ENCODE assay signal across 8 cellular contexts in the genomic region with DNA sequence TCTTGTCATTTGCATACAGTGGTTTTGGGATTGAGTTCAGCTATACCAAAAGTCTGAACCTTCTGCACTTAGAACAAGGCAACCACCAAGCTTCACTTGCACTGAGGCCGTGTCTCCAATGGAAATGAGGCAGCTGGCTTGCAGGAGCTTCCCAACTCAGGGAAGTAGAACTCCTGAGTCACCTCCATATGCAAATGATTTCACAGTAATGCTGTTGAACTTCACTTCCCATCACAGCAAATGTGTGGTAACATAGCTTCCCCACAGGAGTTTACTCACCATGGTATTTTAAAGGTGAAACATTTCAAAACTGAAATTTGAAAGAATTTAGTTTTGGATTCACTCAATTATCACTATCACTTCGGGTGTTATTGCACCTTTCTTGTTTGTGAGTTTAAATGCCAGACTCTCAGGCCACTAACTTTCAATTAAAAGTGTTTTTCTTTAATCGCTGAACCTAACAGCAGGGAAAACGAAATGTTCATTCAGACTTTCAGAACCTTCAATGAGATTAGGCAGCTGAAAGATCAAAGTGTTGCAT. TPM values are rescaled to one million over a fixed set of nuclear protein-coding genes. Genes with fewer than 3 reads are reported as not detected.
DNase-seq lines count a peak whose midpoint lies in the region; ATAC-seq, FAIRE-seq and TF ChIP-seq lines count a peak whose summit lies in the region.
"Had no signal": no experiment of that assay in that cellular context is flagged by ENCODE, and none has a peak within 500 bp of the region (broad histone marks: within the 10 kb centered on the region; RNA-seq: fewer than 3 reads in every experiment).

No MANE protein-coding gene starts in this region.

- H3K9me3 Mint-ChIP-seq in WTC11: no peaks in the 10 kb centered on the region

- no peak overlapping the region for H4K5ac ChIP-seq in mesendoderm (ENCODE audit: low read length)

- H3K36me3 Mint-ChIP-seq in WTC11: no peaks in the 10 kb centered on the region

- H4K8ac ChIP-seq in mesendoderm (ENCODE audit: low read depth, low read length): no peak overlapping the region

- H3K36me3 ChIP-seq in mesendoderm (ENCODE audit: control insufficient read depth, insufficient read depth, low read length): no peaks in the 10 kb centered on the region
- H3K36me3 ChIP-seq in effector memory CD4-positive, alpha-beta T cell (ENCODE audit: control insufficient read depth, insufficient read depth, low read length): peaks cover 23% of the 10 kb centered on the region
- H3K36me3 ChIP-seq in BE2C: no peaks in the 10 kb centered on the region

- H3K4me1 ChIP-seq in mesendoderm (ENCODE audit: control insufficient read depth, low read depth, low read length) (no peaks in the 10 kb centered on the region), BE2C (no peaks in the 10 kb centered on the region)
- peaks cover 6% of the 10 kb centered on the region for H3K4me1 ChIP-seq in effector memory CD4-positive, alpha-beta T cell (ENCODE audit: control insufficient read depth, insufficient read depth, low read length, poor library complexity, severe bottlenecking)

- H2AK5ac ChIP-seq in mesendoderm (ENCODE audit: low read length): no peak overlapping the region

- H3K9me3 ChIP-seq in effector memory CD4-positive, alpha-beta T cell (ENCODE audit: control insufficient read depth, low read length): no peaks in the 10 kb centered on the region
- no peaks in the 10 kb centered on the region for H3K9me3 ChIP-seq in BE2C

- no peak for DNase-seq in GM19239 (ENCODE audit: insufficient read length, low spot score)
- DNase-seq in WTC11 (ENCODE audit: low spot score): no peak
- DNase-seq in mesendoderm: peak; percentile 71
- no peak for DNase-seq in effector memory CD4-positive, alpha-beta T cell
- no peak for DNase-seq in BE2C
- no peak for DNase-seq in cerebellar nuclear complex (lab: John Stamatoyannopoulos, UW)

- no peak overlapping the region for H3K4me3 ChIP-seq in mesendoderm (ENCODE audit: low read length)
- no peak overlapping the region for H3K4me3 ChIP-seq in effector memory CD4-positive, alpha-beta T cell (ENCODE audit: insufficient read depth, low read depth, low read length, poor library complexity, severe bottlenecking)
- H3K4me3 ChIP-seq in BE2C (ENCODE audit: low read depth, low read length): no peak overlapping the region

- CTCF ChIA-PET in WTC11 (lab: Charles Lee): interaction anchor here (0.5 to 1.4 kb wide), 2 partner anchors 9 to 1775 kb away, joined by 4 to 7 read pairs; a partner anchor contains a TSS

- TF ChIP-seq CTCF in WTC11 (IDR thresholded peaks at IDR 0.05): no peak
- TF ChIP-seq CTCF in BE2C (IDR thresholded peaks at IDR 0.05; ENCODE audit: low read depth, low read length): no peak

- H3K4ac ChIP-seq in mesendoderm (ENCODE audit: low read depth, low read length): no peak overlapping the region

- H2BK15ac ChIP-seq in mesendoderm (replicated peaks; ENCODE audit: low read depth): no peak overlapping the region

- no CpG with 5 or more reads among the region's 4 CpGs for WGBS in mesendoderm (ENCODE audit: extremely low coverage, insufficient coverage, low lambda C conversion rate)

- H3K4me1 Mint-ChIP-seq in WTC11: peaks cover 9% of the 10 kb centered on the region

- no peak overlapping the region for H3K27ac Mint-ChIP-seq in WTC11

- H3K56ac ChIP-seq in mesendoderm (ENCODE audit: low read length): no peak overlapping the region

- peak; percentile 95 for FAIRE-seq in GM19239 (lab: Jason Lieb, UNC)

- H3K4me2 ChIP-seq in mesendoderm (ENCODE audit: low read length): no peak overlapping the region

- no peak overlapping the region for H3K18ac ChIP-seq in mesendoderm (ENCODE audit: low read length)

- no peak overlapping the region for H3K9ac ChIP-seq in mesendoderm (ENCODE audit: low read length)

- H3K79me1 ChIP-seq in mesendoderm (ENCODE audit: low read length): no peaks in the 10 kb centered on the region

- H3K79me2 ChIP-seq in mesendoderm (ENCODE audit: control insufficient read depth, insufficient read depth, low read length): no peaks in the 10 kb centered on the region

- ATAC-seq in HG02763 (IDR thresholded peaks at IDR 0.05; ENCODE audit: unreplicated experiment) (peak; percentile 65), WTC11 (peak; percentile 64)

- H3K27me3 Mint-ChIP-seq in WTC11 (ENCODE audit: low read depth): no peaks in the 10 kb centered on the region

- H3K27me3 ChIP-seq in mesendoderm (ENCODE audit: insufficient read depth, low read length, poor library complexity): no peaks in the 10 kb centered on the region
- no peaks in the 10 kb centered on the region for H3K27me3 ChIP-seq in effector memory CD4-positive, alpha-beta T cell (replicated peaks; ENCODE audit: control insufficient read depth, insufficient read depth, low read length, poor library complexity, severe bottlenecking)
- H3K27me3 ChIP-seq in BE2C: no peaks in the 10 kb centered on the region

- POLR2A ChIA-PET in WTC11 (lab: Charles Lee): no interaction called here

- no peak overlapping the region for H2BK120ac ChIP-seq in mesendoderm (ENCODE audit: low read depth, low read length)

- H3K23ac ChIP-seq in mesendoderm (ENCODE audit: low read length): no peak overlapping the region

- H2BK5ac ChIP-seq in mesendoderm (ENCODE audit: low read length): no peak overlapping the region

- H3K4me3 Mint-ChIP-seq in WTC11: no peak overlapping the region

- no peak overlapping the region for H3K27ac ChIP-seq in mesendoderm (ENCODE audit: low read depth, low read length)
- H3K27ac ChIP-seq in effector memory CD4-positive, alpha-beta T cell (ENCODE audit: insufficient read depth, low read length, poor library complexity, severe bottlenecking): no peak overlapping the region

TF ChIP-seq in WTC11, 78 proteins besides CTCF, POLR2A, EP300 and RAD21:
- TF ChIP-seq ETV6 (CRISPR knock-in tag; IDR thresholded peaks at IDR 0.05): no peak
- TF ChIP-seq OVOL2 (CRISPR knock-in tag; IDR thresholded peaks at IDR 0.05; ENCODE audit: borderline replicate concordance): no peak
- TF ChIP-seq, protein P1, sequence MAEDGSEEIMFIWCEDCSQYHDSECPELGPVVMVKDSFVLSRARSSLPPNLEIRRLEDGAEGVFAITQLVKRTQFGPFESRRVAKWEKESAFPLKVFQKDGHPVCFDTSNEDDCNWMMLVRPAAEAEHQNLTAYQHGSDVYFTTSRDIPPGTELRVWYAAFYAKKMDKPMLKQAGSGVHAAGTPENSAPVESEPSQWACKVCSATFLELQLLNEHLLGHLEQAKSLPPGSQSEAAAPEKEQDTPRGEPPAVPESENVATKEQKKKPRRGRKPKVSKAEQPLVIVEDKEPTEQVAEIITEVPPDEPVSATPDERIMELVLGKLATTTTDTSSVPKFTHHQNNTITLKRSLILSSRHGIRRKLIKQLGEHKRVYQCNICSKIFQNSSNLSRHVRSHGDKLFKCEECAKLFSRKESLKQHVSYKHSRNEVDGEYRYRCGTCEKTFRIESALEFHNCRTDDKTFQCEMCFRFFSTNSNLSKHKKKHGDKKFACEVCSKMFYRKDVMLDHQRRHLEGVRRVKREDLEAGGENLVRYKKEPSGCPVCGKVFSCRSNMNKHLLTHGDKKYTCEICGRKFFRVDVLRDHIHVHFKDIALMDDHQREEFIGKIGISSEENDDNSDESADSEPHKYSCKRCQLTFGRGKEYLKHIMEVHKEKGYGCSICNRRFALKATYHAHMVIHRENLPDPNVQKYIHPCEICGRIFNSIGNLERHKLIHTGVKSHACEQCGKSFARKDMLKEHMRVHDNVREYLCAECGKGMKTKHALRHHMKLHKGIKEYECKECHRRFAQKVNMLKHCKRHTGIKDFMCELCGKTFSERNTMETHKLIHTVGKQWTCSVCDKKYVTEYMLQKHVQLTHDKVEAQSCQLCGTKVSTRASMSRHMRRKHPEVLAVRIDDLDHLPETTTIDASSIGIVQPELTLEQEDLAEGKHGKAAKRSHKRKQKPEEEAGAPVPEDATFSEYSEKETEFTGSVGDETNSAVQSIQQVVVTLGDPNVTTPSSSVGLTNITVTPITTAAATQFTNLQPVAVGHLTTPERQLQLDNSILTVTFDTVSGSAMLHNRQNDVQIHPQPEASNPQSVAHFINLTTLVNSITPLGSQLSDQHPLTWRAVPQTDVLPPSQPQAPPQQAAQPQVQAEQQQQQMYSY (CRISPR knock-in tag; IDR thresholded peaks at IDR 0.05): no peak
- TF ChIP-seq NR1H2 (CRISPR knock-in tag; IDR thresholded peaks at IDR 0.05): no peak
- TF ChIP-seq SMAD3 (CRISPR knock-in tag; IDR thresholded peaks at IDR 0.05; ENCODE audit: borderline replicate concordance): no peak
- TF ChIP-seq, protein P2, sequence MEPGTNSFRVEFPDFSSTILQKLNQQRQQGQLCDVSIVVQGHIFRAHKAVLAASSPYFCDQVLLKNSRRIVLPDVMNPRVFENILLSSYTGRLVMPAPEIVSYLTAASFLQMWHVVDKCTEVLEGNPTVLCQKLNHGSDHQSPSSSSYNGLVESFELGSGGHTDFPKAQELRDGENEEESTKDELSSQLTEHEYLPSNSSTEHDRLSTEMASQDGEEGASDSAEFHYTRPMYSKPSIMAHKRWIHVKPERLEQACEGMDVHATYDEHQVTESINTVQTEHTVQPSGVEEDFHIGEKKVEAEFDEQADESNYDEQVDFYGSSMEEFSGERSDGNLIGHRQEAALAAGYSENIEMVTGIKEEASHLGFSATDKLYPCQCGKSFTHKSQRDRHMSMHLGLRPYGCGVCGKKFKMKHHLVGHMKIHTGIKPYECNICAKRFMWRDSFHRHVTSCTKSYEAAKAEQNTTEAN (CRISPR knock-in tag; IDR thresholded peaks at IDR 0.05): no peak
- no peak for TF ChIP-seq TEAD1 (CRISPR knock-in tag; IDR thresholded peaks at IDR 0.05)
TF ChIP-seq in WTC11: peak in this region for 0.

RNA-seq across cellular contexts. Expression of a gene that starts 9.0 kb away (rescaled TPM):
- 0.05 to 0.42 TPM (median 0.21 TPM) in 3 replicates for total RNA-seq in WTC11 (2021)
- 0.27 TPM for polyA plus RNA-seq in mesendoderm (2013, experiment 1 of 2)
- polyA plus RNA-seq in mesendoderm (2013, experiment 2 of 2): 0.15 TPM
- 1.6 TPM for polyA plus RNA-seq in BE2C (2012; ENCODE audit: insufficient read depth, insufficient read length, low read depth)

RNA-seq across cellular contexts. Expression of a gene that starts 21.6 kb away (rescaled TPM):
- 19.2 to 26.3 TPM (median 25.0 TPM) in 3 replicates for total RNA-seq in WTC11 (2021)
- 18.5 TPM for polyA plus RNA-seq in mesendoderm (2013, experiment 1 of 2)
- polyA plus RNA-seq in mesendoderm (2013, experiment 2 of 2): 20.4 TPM
- 6.6 TPM for polyA plus RNA-seq in BE2C (2012; ENCODE audit: insufficient read depth, insufficient read length, low read depth)

RNA-seq across cellular contexts. Expression of a gene that starts 51.0 kb away (rescaled TPM):
- total RNA-seq in WTC11 (2021): not detected in 3 replicates
- 0.04 TPM for polyA plus RNA-seq in mesendoderm (2013, experiment 1 of 2)
- 0.08 TPM for polyA plus RNA-seq in mesendoderm (2013, experiment 2 of 2)
- not detected for polyA plus RNA-seq in BE2C (2012; ENCODE audit: insufficient read depth, insufficient read length, low read depth)
- polyA plus RNA-seq: neural cell had no signal
